In genomic region chr11:61957028-61957770, GRCh38 we compare ENCODE assay signal across 21 cellular contexts. TPM values are rescaled to one million over a fixed set of nuclear protein-coding genes. Genes with fewer than 3 reads are reported as not detected.
DNase-seq lines count a peak whose midpoint lies in the region; ATAC-seq, FAIRE-seq and TF ChIP-seq lines count a peak whose summit lies in the region.
"Had no signal": no experiment of that assay in that cellular context is flagged by ENCODE, and none has a peak within 500 bp of the region (broad histone marks: within the 10 kb centered on the region; RNA-seq: fewer than 3 reads in every experiment).

No MANE protein-coding gene starts in this region.

- TF ChIP-seq POLR2A in tibial nerve (IDR thresholded peaks at IDR 0.05) (no peak), GM12892 (IDR thresholded peaks at IDR 0.05; ENCODE audit: low read depth, low read length) (no peak)

- no peaks in the 10 kb centered on the region for H3K9me3 ChIP-seq in tibial nerve
- H3K9me3 ChIP-seq: MG63, Peyer's patch had no signal

- peak overlapping the region; percentile 56 to 96 (median 93) for H3K27ac ChIP-seq in tibial nerve
- H3K27ac ChIP-seq: Peyer's patch had no signal

- no peak for TF ChIP-seq EP300 in tibial nerve (IDR thresholded peaks at IDR 0.05)

- no peak for TF ChIP-seq CTCF in tibial nerve (IDR thresholded peaks at IDR 0.05)

- WGBS in tibial nerve, 2 donors: 83 to 85% methylated on average over 5 to 6 of the region's 6 CpGs

- peaks cover 20% of the 10 kb centered on the region for H3K27me3 ChIP-seq in H7 (ENCODE audit: control insufficient read depth, insufficient read depth, low read length)
- H3K27me3 ChIP-seq in tibial nerve: no peaks in the 10 kb centered on the region
- H3K27me3 ChIP-seq: MG63, Peyer's patch had no signal

- ATAC-seq in HG03460 (IDR thresholded peaks at IDR 0.05; ENCODE audit: unreplicated experiment): no peak
- ATAC-seq in GM18867 (IDR thresholded peaks at IDR 0.05; ENCODE audit: unreplicated experiment): no peak
- ATAC-seq: HepG2, SK-N-SH treated with all-trans-retinoic acid at 6 μM for 48 hours had no signal

- H3K4me1 ChIP-seq in tibial nerve: peaks cover 0 to 58% (median 39%) of the 10 kb centered on the region in 4 donors

- H3K4me3 ChIP-seq in H7 (ENCODE audit: insufficient read depth, low read depth, low read length) (no peak overlapping the region), tibial nerve (no peak overlapping the region)
- H3K4me3 ChIP-seq: MG63 had no signal

- no peak for FAIRE-seq in GM12892 (lab: Jason Lieb, UNC)
- FAIRE-seq: H54, HepG2 had no signal

- H3K36me3 ChIP-seq in H7 (replicated peaks; ENCODE audit: control insufficient read depth, insufficient read depth, low read length) (no peaks in the 10 kb centered on the region; the same call in 1 of the 2 replicates), tibial nerve (peaks cover 0 to 40% (median 2%) of the 10 kb centered on the region in 3 donors)
- H3K36me3 ChIP-seq: MG63 had no signal

- DNase-seq in activated CD8-positive, alpha-beta memory T cell treated with anti-CD3 and anti-CD28 coated beads for 24 hours: peak; percentile 40
- DNase-seq in activated CD8-positive, alpha-beta memory T cell treated with anti-CD3 and anti-CD28 coated beads, Interleukin-2, amount 50 U/mL, for 48 hours: no peak
- DNase-seq in H7 (peak; percentile 16), mesenteric fat pad (ENCODE audit: low spot score) (peak; percentile 67), tibial nerve (ENCODE audit: low spot score in 2 of 2) (no peak), GM12892 (ENCODE audit: insufficient read length) (no peak)
- DNase-seq: Calu3; CD4-positive, CD25-positive, alpha-beta regulatory T cell; DMS79; MG63; NCI-H1105 treated with DMSO at 0.1 percent for 48 hours; NCI-H187; NCI-H2171; NCI-H446 treated with DMSO at 0.1 percent for 48 hours; Right ventricle myocardium superior had no signal

RNA-seq across cellular contexts. Expression of gene BEST1, which starts 7.0 kb away (rescaled TPM):
- total RNA-seq in H7 (2014; rRNA removed; shearing (Covaris generic)): 0.30 and 0.45 TPM in 2 replicates
- total RNA-seq in mesenteric fat pad (13.2 TPM), tibial nerve (10 to 100 TPM; 33.2 to 53.2 (median 45.7) TPM)
- 1.1 TPM for polyA plus RNA-seq in GM12892 (2012; ENCODE audit: missing spikeins)

RNA-seq across cellular contexts. Expression of gene FTH1, which starts 10.2 kb away (rescaled TPM):
- 443 and 463 TPM in 2 replicates for total RNA-seq in H7 (2014; rRNA removed; shearing (Covaris generic))
- total RNA-seq in mesenteric fat pad (7,690 TPM), tibial nerve (1,000 to 10,000 TPM; 3,872 to 5,003 (median 4,779) TPM)
- polyA plus RNA-seq in GM12892 (2012; ENCODE audit: missing spikeins): 1,700 TPM

RNA-seq across cellular contexts. Expression of gene RAB3IL1, which starts 39.8 kb away (rescaled TPM):
- 5.8 and 7.2 TPM in 2 replicates for total RNA-seq in H7 (2014; rRNA removed; shearing (Covaris generic))
- total RNA-seq in mesenteric fat pad (36.5 TPM), tibial nerve (100 to 1,000 TPM in 1 of 4 donors, 10 to 100 TPM in 3; 58.8 to 127 (median 71.1) TPM)
- polyA plus RNA-seq in GM12892 (2012; ENCODE audit: missing spikeins): not detected
- total RNA-seq: CD4-positive, CD25-positive, alpha-beta regulatory T cell had no signal
- polyA plus RNA-seq: CD4-positive, CD25-positive, alpha-beta regulatory T cell had no signal

Comparison
In these comparisons a context has a peak if more than half of its experiments do, and no peak if none do; other contexts are left out.
1. DNase-seq: peak in activated CD8-positive, alpha-beta memory T cell treated with anti-CD3 and anti-CD28 coated beads for 24 hours (single experiment), H7 (single experiment) and mesenteric fat pad (single experiment); none in activated CD8-positive, alpha-beta memory T cell treated with anti-CD3 and anti-CD28 coated beads, Interleukin-2, amount 50 U/mL, for 48 hours (single experiment), tibial nerve (0 of 2) and GM12892 (single experiment).